In the genomic region with DNA sequence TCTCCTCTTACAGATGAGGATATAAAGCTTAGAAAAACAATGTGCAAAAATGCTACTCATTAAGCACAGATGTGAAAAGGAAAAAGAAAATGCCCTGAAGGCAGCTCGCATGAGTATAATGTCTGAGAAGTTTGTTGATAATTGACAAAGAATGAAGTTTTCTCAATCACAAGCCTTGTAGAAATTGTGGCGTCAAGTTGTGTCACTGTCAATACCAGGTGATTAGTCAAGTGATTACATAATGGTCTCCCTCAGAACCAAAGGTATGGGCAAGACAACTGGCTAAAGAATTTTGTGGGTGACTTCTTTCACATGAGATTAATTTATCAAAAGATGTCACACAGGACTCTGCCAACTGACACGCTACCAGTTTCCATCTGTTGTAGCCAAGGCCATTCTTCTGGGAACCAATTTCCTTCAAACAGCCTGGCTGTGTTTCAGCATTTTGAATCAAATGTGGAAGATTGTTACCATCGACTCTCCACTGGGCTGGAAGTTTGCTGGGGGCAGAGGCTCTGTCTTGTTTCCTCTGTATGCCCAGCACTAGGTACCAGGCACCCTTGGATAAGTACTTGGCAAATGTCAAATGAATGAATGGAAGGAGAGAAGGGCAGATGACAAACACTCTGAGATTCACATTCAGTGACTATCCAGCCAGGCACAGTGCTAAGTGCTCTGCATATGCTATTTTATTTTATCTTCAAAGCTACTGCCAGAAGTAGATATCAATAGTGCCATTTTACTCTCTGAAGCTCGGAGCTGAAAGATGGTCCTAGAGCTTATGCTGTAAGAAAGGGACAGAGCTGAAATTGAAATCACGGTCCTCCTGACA, we compare ENCODE assay signal across 1 cellular context.
TF ChIP-seq lines count a peak whose summit lies in the region.

No MANE protein-coding gene starts in this region.

TF ChIP-seq in HepG2, 621 proteins besides CTCF, POLR2A, EP300 and RAD21 (continued from another document and continues in another):
- TF ChIP-seq, protein P1, sequence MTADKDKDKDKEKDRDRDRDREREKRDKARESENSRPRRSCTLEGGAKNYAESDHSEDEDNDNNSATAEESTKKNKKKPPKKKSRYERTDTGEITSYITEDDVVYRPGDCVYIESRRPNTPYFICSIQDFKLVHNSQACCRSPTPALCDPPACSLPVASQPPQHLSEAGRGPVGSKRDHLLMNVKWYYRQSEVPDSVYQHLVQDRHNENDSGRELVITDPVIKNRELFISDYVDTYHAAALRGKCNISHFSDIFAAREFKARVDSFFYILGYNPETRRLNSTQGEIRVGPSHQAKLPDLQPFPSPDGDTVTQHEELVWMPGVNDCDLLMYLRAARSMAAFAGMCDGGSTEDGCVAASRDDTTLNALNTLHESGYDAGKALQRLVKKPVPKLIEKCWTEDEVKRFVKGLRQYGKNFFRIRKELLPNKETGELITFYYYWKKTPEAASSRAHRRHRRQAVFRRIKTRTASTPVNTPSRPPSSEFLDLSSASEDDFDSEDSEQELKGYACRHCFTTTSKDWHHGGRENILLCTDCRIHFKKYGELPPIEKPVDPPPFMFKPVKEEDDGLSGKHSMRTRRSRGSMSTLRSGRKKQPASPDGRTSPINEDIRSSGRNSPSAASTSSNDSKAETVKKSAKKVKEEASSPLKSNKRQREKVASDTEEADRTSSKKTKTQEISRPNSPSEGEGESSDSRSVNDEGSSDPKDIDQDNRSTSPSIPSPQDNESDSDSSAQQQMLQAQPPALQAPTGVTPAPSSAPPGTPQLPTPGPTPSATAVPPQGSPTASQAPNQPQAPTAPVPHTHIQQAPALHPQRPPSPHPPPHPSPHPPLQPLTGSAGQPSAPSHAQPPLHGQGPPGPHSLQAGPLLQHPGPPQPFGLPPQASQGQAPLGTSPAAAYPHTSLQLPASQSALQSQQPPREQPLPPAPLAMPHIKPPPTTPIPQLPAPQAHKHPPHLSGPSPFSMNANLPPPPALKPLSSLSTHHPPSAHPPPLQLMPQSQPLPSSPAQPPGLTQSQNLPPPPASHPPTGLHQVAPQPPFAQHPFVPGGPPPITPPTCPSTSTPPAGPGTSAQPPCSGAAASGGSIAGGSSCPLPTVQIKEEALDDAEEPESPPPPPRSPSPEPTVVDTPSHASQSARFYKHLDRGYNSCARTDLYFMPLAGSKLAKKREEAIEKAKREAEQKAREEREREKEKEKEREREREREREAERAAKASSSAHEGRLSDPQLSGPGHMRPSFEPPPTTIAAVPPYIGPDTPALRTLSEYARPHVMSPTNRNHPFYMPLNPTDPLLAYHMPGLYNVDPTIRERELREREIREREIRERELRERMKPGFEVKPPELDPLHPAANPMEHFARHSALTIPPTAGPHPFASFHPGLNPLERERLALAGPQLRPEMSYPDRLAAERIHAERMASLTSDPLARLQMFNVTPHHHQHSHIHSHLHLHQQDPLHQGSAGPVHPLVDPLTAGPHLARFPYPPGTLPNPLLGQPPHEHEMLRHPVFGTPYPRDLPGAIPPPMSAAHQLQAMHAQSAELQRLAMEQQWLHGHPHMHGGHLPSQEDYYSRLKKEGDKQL (CRISPR knock-in tag; IDR thresholded peaks at IDR 0.05; ENCODE audit: low read depth), result no peak
- TF ChIP-seq MIER2 (CRISPR knock-in tag; IDR thresholded peaks at IDR 0.05) (no peak), ZNF543 (CRISPR knock-in tag; IDR thresholded peaks at IDR 0.05) (no peak), NFKBIZ (CRISPR knock-in tag; IDR thresholded peaks at IDR 0.05) (no peak), RFX1 (IDR thresholded peaks at IDR 0.05) (no peak), SNAPC2 (CRISPR knock-in tag; IDR thresholded peaks at IDR 0.05) (0 out of 2 replicates have a peak, but pooled peaks have one; percentile 50), ELF4 (CRISPR knock-in tag; IDR thresholded peaks at IDR 0.05; ENCODE audit: borderline replicate concordance) (no peak), MEIS1 (CRISPR knock-in tag; IDR thresholded peaks at IDR 0.05; ENCODE audit: borderline replicate concordance) (no peak), ZNF619 (CRISPR knock-in tag; IDR thresholded peaks at IDR 0.05) (no peak), JARID2 (CRISPR knock-in tag; IDR thresholded peaks at IDR 0.05; ENCODE audit: insufficient replicate concordance) (no peak), CBFB (CRISPR knock-in tag; IDR thresholded peaks at IDR 0.05) (no peak), KDM5A (IDR thresholded peaks at IDR 0.05; ENCODE audit: borderline replicate concordance, low read length) (no peak), ZNF749 (CRISPR knock-in tag; IDR thresholded peaks at IDR 0.05; ENCODE audit: borderline replicate concordance) (no peak), SMYD3 (CRISPR knock-in tag; IDR thresholded peaks at IDR 0.05) (0 out of 2 replicates have a peak, but pooled peaks have one; percentile 45), MEF2D (CRISPR knock-in tag; IDR thresholded peaks at IDR 0.05) (no peak), ZNF883 (CRISPR knock-in tag; IDR thresholded peaks at IDR 0.05; ENCODE audit: not compliant biosample characterization) (no peak), ZNF747 (CRISPR knock-in tag; IDR thresholded peaks at IDR 0.05; ENCODE audit: borderline replicate concordance) (no peak), SP5 (CRISPR knock-in tag; IDR thresholded peaks at IDR 0.05; ENCODE audit: borderline replicate concordance, low read depth) (no peak), ZNF775 (CRISPR knock-in tag; IDR thresholded peaks at IDR 0.05; ENCODE audit: borderline replicate concordance) (no peak), MTF2 (CRISPR knock-in tag; IDR thresholded peaks at IDR 0.05; ENCODE audit: borderline replicate concordance) (no peak), ZBTB7B (CRISPR knock-in tag; IDR thresholded peaks at IDR 0.05) (no peak), ZNF556 (CRISPR knock-in tag; IDR thresholded peaks at IDR 0.05; ENCODE audit: borderline replicate concordance) (0 out of 2 replicates have a peak, but pooled peaks have one; percentile 52), SOX13 (IDR thresholded peaks at IDR 0.05) (no peak), SOX13 (CRISPR knock-in tag; conservative IDR thresholded peaks at IDR 0.05 in 1 of 2, IDR thresholded peaks at IDR 0.05 in 1 of 2) (0 out of 4 replicates have a peak, but pooled peaks of 1 of the 2 experiments have one; percentile 22), RBM22 (optimal IDR thresholded peaks at IDR 0.05; ENCODE audit: low read length) (no peak), ZNF589 (CRISPR knock-in tag; conservative IDR thresholded peaks at IDR 0.05) (no peak), ZNF891 (CRISPR knock-in tag; IDR thresholded peaks at IDR 0.05) (no peak), CENPX (CRISPR knock-in tag; IDR thresholded peaks at IDR 0.05) (no peak), ZNF670 (CRISPR knock-in tag; IDR thresholded peaks at IDR 0.05; ENCODE audit: borderline replicate concordance) (no peak), CAMTA2 (CRISPR knock-in tag; IDR thresholded peaks at IDR 0.05; ENCODE audit: borderline replicate concordance) (no peak), U2AF1 (optimal IDR thresholded peaks at IDR 0.05; ENCODE audit: low read depth, low read length) (no peak), PHF8 (CRISPR knock-in tag; IDR thresholded peaks at IDR 0.05) (no peak), ZNF30 (CRISPR knock-in tag; IDR thresholded peaks at IDR 0.05) (no peak), ZNF776 (CRISPR knock-in tag; IDR thresholded peaks at IDR 0.05) (no peak), AGO1 (IDR thresholded peaks at IDR 0.05; ENCODE audit: low read depth, low read length, poor library complexity, severe bottlenecking) (no peak), PLRG1 (conservative IDR thresholded peaks at IDR 0.05) (no peak), REPIN1 (CRISPR knock-in tag; IDR thresholded peaks at IDR 0.05; ENCODE audit: borderline replicate concordance, low read depth) (no peak), HMG20A (CRISPR knock-in tag; IDR thresholded peaks at IDR 0.05; ENCODE audit: borderline replicate concordance) (no peak), ZNF354B (CRISPR knock-in tag; IDR thresholded peaks at IDR 0.05) (0 out of 2 replicates have a peak, but pooled peaks have one; percentile 53), MAF1 (CRISPR knock-in tag; IDR thresholded peaks at IDR 0.05; ENCODE audit: borderline replicate concordance) (no peak), JUND (CRISPR knock-in tag; IDR thresholded peaks at IDR 0.05) (no peak), SP1 (IDR thresholded peaks at IDR 0.05) (no peak), SP1 (CRISPR knock-in tag; IDR thresholded peaks at IDR 0.05) (no peak), KDM5B (CRISPR knock-in tag; IDR thresholded peaks at IDR 0.05; ENCODE audit: borderline replicate concordance) (no peak), GLI4 (CRISPR knock-in tag; IDR thresholded peaks at IDR 0.05; ENCODE audit: borderline replicate concordance) (peak; percentile 59; the same call in 1 of the 2 replicates)
- TF ChIP-seq, protein P2, sequence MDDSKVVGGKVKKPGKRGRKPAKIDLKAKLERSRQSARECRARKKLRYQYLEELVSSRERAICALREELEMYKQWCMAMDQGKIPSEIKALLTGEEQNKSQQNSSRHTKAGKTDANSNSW (CRISPR knock-in tag; IDR thresholded peaks at IDR 0.05; ENCODE audit: borderline replicate concordance), result no peak
- TF ChIP-seq, protein P3, sequence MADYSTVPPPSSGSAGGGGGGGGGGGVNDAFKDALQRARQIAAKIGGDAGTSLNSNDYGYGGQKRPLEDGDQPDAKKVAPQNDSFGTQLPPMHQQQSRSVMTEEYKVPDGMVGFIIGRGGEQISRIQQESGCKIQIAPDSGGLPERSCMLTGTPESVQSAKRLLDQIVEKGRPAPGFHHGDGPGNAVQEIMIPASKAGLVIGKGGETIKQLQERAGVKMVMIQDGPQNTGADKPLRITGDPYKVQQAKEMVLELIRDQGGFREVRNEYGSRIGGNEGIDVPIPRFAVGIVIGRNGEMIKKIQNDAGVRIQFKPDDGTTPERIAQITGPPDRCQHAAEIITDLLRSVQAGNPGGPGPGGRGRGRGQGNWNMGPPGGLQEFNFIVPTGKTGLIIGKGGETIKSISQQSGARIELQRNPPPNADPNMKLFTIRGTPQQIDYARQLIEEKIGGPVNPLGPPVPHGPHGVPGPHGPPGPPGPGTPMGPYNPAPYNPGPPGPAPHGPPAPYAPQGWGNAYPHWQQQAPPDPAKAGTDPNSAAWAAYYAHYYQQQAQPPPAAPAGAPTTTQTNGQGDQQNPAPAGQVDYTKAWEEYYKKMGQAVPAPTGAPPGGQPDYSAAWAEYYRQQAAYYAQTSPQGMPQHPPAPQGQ (CRISPR knock-in tag; IDR thresholded peaks at IDR 0.05; ENCODE audit: borderline replicate concordance), result no peak
- TF ChIP-seq, protein P4, sequence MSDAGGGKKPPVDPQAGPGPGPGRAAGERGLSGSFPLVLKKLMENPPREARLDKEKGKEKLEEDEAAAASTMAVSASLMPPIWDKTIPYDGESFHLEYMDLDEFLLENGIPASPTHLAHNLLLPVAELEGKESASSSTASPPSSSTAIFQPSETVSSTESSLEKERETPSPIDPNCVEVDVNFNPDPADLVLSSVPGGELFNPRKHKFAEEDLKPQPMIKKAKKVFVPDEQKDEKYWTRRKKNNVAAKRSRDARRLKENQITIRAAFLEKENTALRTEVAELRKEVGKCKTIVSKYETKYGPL (CRISPR knock-in tag; IDR thresholded peaks at IDR 0.05), result peak; percentile 46; the same call in 1 of the 2 replicates
- TF ChIP-seq, protein P5, sequence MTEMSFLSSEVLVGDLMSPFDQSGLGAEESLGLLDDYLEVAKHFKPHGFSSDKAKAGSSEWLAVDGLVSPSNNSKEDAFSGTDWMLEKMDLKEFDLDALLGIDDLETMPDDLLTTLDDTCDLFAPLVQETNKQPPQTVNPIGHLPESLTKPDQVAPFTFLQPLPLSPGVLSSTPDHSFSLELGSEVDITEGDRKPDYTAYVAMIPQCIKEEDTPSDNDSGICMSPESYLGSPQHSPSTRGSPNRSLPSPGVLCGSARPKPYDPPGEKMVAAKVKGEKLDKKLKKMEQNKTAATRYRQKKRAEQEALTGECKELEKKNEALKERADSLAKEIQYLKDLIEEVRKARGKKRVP (CRISPR knock-in tag; IDR thresholded peaks at IDR 0.05), result no peak
- TF ChIP-seq, protein P6, sequence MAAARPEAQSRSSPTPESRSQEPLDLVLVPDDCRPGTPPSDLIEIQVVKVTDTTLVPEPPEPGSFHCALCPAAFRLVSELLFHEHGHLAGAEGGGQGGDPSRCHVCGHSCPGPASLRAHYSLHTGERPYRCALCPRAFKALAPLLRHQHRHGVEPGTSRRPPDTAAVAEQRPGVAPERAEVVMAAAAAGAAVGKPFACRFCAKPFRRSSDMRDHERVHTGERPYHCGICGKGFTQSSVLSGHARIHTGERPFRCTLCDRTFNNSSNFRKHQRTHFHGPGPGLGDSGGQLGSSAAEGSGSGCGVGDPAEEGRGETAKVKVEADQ (CRISPR knock-in tag; IDR thresholded peaks at IDR 0.05; ENCODE audit: borderline replicate concordance), result no peak
- TF ChIP-seq, protein P7, sequence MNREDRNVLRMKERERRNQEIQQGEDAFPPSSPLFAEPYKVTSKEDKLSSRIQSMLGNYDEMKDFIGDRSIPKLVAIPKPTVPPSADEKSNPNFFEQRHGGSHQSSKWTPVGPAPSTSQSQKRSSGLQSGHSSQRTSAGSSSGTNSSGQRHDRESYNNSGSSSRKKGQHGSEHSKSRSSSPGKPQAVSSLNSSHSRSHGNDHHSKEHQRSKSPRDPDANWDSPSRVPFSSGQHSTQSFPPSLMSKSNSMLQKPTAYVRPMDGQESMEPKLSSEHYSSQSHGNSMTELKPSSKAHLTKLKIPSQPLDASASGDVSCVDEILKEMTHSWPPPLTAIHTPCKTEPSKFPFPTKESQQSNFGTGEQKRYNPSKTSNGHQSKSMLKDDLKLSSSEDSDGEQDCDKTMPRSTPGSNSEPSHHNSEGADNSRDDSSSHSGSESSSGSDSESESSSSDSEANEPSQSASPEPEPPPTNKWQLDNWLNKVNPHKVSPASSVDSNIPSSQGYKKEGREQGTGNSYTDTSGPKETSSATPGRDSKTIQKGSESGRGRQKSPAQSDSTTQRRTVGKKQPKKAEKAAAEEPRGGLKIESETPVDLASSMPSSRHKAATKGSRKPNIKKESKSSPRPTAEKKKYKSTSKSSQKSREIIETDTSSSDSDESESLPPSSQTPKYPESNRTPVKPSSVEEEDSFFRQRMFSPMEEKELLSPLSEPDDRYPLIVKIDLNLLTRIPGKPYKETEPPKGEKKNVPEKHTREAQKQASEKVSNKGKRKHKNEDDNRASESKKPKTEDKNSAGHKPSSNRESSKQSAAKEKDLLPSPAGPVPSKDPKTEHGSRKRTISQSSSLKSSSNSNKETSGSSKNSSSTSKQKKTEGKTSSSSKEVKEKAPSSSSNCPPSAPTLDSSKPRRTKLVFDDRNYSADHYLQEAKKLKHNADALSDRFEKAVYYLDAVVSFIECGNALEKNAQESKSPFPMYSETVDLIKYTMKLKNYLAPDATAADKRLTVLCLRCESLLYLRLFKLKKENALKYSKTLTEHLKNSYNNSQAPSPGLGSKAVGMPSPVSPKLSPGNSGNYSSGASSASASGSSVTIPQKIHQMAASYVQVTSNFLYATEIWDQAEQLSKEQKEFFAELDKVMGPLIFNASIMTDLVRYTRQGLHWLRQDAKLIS (CRISPR knock-in tag; IDR thresholded peaks at IDR 0.05), result no peak
- TF ChIP-seq, protein P8, sequence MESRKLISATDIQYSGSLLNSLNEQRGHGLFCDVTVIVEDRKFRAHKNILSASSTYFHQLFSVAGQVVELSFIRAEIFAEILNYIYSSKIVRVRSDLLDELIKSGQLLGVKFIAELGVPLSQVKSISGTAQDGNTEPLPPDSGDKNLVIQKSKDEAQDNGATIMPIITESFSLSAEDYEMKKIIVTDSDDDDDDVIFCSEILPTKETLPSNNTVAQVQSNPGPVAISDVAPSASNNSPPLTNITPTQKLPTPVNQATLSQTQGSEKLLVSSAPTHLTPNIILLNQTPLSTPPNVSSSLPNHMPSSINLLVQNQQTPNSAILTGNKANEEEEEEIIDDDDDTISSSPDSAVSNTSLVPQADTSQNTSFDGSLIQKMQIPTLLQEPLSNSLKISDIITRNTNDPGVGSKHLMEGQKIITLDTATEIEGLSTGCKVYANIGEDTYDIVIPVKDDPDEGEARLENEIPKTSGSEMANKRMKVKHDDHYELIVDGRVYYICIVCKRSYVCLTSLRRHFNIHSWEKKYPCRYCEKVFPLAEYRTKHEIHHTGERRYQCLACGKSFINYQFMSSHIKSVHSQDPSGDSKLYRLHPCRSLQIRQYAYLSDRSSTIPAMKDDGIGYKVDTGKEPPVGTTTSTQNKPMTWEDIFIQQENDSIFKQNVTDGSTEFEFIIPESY (CRISPR knock-in tag; IDR thresholded peaks at IDR 0.05), result 0 out of 2 replicates have a peak, but pooled peaks have one; percentile 36
